In the genomic region with DNA sequence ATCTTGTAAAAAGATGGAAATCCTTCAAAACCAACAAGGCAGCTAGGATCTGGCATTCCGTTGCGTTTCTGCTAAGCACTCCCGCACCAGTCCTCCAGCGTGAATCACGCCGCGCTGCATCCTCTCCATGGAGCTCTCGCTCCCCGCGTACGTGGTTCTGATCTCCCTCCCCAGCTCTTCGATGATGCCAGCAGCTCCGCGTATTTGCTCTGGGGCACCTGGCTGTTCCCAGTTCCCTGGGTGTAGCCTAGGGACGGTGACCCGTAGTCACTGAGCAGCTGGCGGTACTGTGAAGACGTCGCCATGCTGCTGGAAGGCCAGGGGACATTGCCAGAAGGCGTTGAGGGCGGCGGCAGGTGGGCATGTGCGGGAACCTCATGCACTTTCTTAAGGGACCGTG, we compare ENCODE assay signal across 31 cellular contexts.
"Had no signal": no experiment of that assay in that cellular context is flagged by ENCODE, and none has a peak within 500 bp of the region (broad histone marks: within the 10 kb centered on the region; RNA-seq: fewer than 3 reads in every experiment).

No MANE protein-coding gene starts in this region.

- H3K27ac Mint-ChIP-seq: activated naive CD4-positive, alpha-beta T cell treated with anti-CD3 and anti-CD28 coated beads, Interleukin-2, amount 50 U/mL, for 72 hours; activated T-cell treated with anti-CD3 and anti-CD28 coated beads, Interleukin-2, amount 50 U/mL, for 24 hours; activated T-helper 17 cell treated with anti-CD3 and anti-CD28 coated beads, Interleukin-2, amount 50 U/mL, for 72 hours; immature natural killer cell; mesothelial cell of epicardium; natural killer cell treated with Interleukin-12 subunit alpha and Interleukin-12 subunit beta and Interleukin-15 and Interleukin-18, amount 100 ng/mL, for 72 hours; T-cell; T-helper 2 cell treated with Interferon-gamma antibody and Interleukin-4, amounts not matched to agents 5 μg/mL and 100 μg/mL, for 36 hours had no signal

- DNase-seq: activated CD4-positive, alpha-beta T cell treated with anti-CD3 and anti-CD28 coated beads for 1 hour; activated CD4-positive, alpha-beta T cell treated with anti-CD3 and anti-CD28 coated beads, Interleukin-2, amount 50 U/mL, for 4 hours; activated CD8-positive, alpha-beta memory T cell treated with anti-CD3 and anti-CD28 coated beads for 24 hours; activated CD8-positive, alpha-beta memory T cell treated with anti-CD3 and anti-CD28 coated beads, Interleukin-2, amount 50 U/mL, for 4 hours; activated T-cell treated with anti-CD3 and anti-CD28 coated beads, Interleukin-2, amount 50 U/mL, for 24 hours; aorta; central memory CD4-positive, alpha-beta T cell; dermis blood vessel endothelial cell; effector memory CD4-positive, alpha-beta T cell; immature natural killer cell; kidney glomerular epithelial cell; pancreas; psoas muscle; small intestine; stimulated activated CD4-positive, alpha-beta T cell treated with anti-CD3 and anti-CD28 coated beads, Interleukin-15, amount 100 ng/mL, for 24 hours; stimulated activated CD4-positive, alpha-beta T cell treated with anti-CD3 and anti-CD28 coated beads, Interleukin-2, amount 100 ng/mL, for 48 hours; stimulated activated naive CD4-positive, alpha-beta T cell; T-cell; thyroid gland; WERI-Rb-1 had no signal

- ATAC-seq: activated naive CD4-positive, alpha-beta T cell treated with anti-CD3 and anti-CD28 coated beads, Interleukin-2, amount 50 U/mL, for 72 hours; activated T-helper 17 cell treated with anti-CD3 and anti-CD28 coated beads, Interleukin-2, amount 50 U/mL, for 72 hours; esophagus mucosa; left lung; natural killer cell treated with Interleukin-12 subunit alpha and Interleukin-12 subunit beta and Interleukin-15 and Interleukin-18, amount 100 ng/mL, for 72 hours; pancreas; psoas muscle; sciatic nerve; T-cell had no signal

- H3K27me3 ChIP-seq: pancreas, thyroid gland had no signal

- FAIRE-seq: endothelial cell of umbilical vein, frontal cortex, pancreas, small intestine, TTC549 had no signal

- H3K4me3 ChIP-seq: left lung, pancreas, psoas muscle, thyroid gland had no signal

- H3K36me3 ChIP-seq: left lung, pancreas, thyroid gland, WERI-Rb-1 had no signal

- H3K4me3 Mint-ChIP-seq: activated T-cell treated with anti-CD3 and anti-CD28 coated beads, Interleukin-2, amount 50 U/mL, for 24 hours; activated T-helper 17 cell treated with anti-CD3 and anti-CD28 coated beads, Interleukin-2, amount 50 U/mL, for 72 hours; immature natural killer cell; mesothelial cell of epicardium; natural killer cell treated with Interleukin-12 subunit alpha and Interleukin-12 subunit beta and Interleukin-15 and Interleukin-18, amount 100 ng/mL, for 72 hours; T-cell; T-helper 2 cell treated with Interferon-gamma antibody and Interleukin-4, amounts not matched to agents 5 μg/mL and 100 μg/mL, for 36 hours had no signal

- H3K27ac ChIP-seq: left lung, pancreas, psoas muscle, thyroid gland, WERI-Rb-1 had no signal

- H3K4me1 ChIP-seq: left lung, pancreas, psoas muscle, thyroid gland had no signal

- H3K9me3 ChIP-seq: left lung, pancreas, psoas muscle, thyroid gland had no signal

- H3K9me3 Mint-ChIP-seq: activated T-cell treated with anti-CD3 and anti-CD28 coated beads, Interleukin-2, amount 50 U/mL, for 24 hours; activated T-helper 17 cell treated with anti-CD3 and anti-CD28 coated beads, Interleukin-2, amount 50 U/mL, for 72 hours; immature natural killer cell; mesothelial cell of epicardium; natural killer cell treated with Interleukin-12 subunit alpha and Interleukin-12 subunit beta and Interleukin-15 and Interleukin-18, amount 100 ng/mL, for 72 hours; T-cell; T-helper 2 cell treated with Interferon-gamma antibody and Interleukin-4, amounts not matched to agents 5 μg/mL and 100 μg/mL, for 36 hours had no signal

- H3K4me1 Mint-ChIP-seq: activated T-helper 17 cell treated with anti-CD3 and anti-CD28 coated beads, Interleukin-2, amount 50 U/mL, for 72 hours; immature natural killer cell; T-cell had no signal

- H3K36me3 Mint-ChIP-seq: immature natural killer cell; mesothelial cell of epicardium; natural killer cell treated with Interleukin-12 subunit alpha and Interleukin-12 subunit beta and Interleukin-15 and Interleukin-18, amount 100 ng/mL, for 72 hours; T-cell had no signal
